Comparison of ENCODE assay signal across 16 cellular contexts in the genomic region with DNA sequence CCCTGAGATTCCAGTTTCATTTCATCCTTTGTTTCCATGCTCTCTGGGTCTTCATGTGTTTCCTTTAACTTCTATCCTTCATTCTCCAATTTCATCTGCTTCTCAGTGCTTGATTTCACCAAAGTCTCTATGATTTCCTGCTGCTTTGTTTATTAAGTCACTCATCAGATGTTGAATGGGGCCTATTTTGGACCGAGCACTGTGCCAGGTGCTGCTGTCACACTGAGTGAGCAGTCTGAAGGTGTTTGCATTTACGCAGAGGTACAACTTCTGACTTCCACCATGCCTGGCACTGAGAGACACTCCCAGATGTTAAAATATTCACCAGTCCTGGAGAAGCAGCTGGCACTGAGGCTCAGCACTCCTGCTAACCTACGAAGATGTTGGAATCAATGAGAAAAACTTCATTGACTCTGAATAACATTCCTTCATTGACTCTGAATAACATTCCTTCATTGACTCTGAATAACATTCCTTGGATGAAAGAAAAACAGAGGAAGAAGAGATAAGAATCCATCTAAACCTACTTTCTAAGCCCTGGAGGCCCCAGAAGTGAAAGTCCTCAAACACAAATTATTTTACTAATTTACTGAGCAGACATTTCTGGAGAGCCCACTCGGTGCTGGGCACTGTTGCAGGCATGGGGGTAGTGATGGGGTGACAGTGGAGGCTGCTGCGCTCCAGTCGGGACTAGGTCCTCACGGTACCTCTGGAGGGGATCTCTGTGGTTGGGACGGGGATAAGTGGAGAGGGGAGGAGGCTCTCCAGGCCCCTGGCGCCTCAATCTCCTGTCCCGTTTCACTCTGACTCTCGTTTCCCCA.
DNase-seq lines count a peak whose midpoint lies in the region; ATAC-seq and TF ChIP-seq lines count a peak whose summit lies in the region.
"Had no signal": no experiment of that assay in that cellular context is flagged by ENCODE, and none has a peak within 500 bp of the region (broad histone marks: within the 10 kb centered on the region; RNA-seq: fewer than 3 reads in every experiment).

No MANE protein-coding gene starts in this region.

- no peak overlapping the region for H2BK120ac ChIP-seq in neuronal stem cell (ENCODE audit: low read depth, low read length)

- H3K79me2 ChIP-seq in mammary epithelial cell (ENCODE audit: insufficient read depth, low read length) = no peaks in the 10 kb centered on the region

- no peak overlapping the region for H2AK5ac ChIP-seq in neuronal stem cell (ENCODE audit: low read depth, low read length)

- intact Hi-C loops in mammary epithelial cell (cut with micrococcal nuclease) = no loop called here
- intact Hi-C loops in activated CD4-positive, alpha-beta T cell treated with anti-CD3 and anti-CD28 coated beads for 36 hours (cut with DNase I, micrococcal nuclease) = no loop called here

- H3K9me3 ChIP-seq in iPS-18a (ENCODE audit: control insufficient read depth, low read depth, low read length) (no peaks in the 10 kb centered on the region), neuronal stem cell (replicated peaks in 1 of 2; ENCODE audit: control insufficient read depth in 2 of 2, insufficient read depth in 1 of 2, low read depth in 1 of 2, low read length in 2 of 2) (no peaks in the 10 kb centered on the region), mammary epithelial cell (replicated peaks; ENCODE audit: insufficient read depth, low read length) (peaks cover 19% of the 10 kb centered on the region)
- H3K9me3 ChIP-seq: Caco-2 had no signal

- no peak overlapping the region for H2BK5ac ChIP-seq in neuronal stem cell (ENCODE audit: low read length)

- TF ChIP-seq CTCF in mammary epithelial cell (conservative IDR thresholded peaks at IDR 0.05 in 1 of 2, IDR thresholded peaks at IDR 0.05 in 1 of 2; ENCODE audit: extremely low read depth in 1 of 2, insufficient read depth in 1 of 2, low read depth in 1 of 2, low read length in 2 of 2) = no peak

- H2BK15ac ChIP-seq in neuronal stem cell (ENCODE audit: low read length) = no peak overlapping the region

- H3K9me3 Mint-ChIP-seq in activated CD4-positive, alpha-beta T cell treated with anti-CD3 and anti-CD28 coated beads for 36 hours (ENCODE audit: low read depth) = peaks cover 3% of the 10 kb centered on the region
- H3K9me3 Mint-ChIP-seq: CD14-positive monocyte had no signal

- H4K20me1 ChIP-seq in mammary epithelial cell (ENCODE audit: insufficient read depth, low read length) = no peaks in the 10 kb centered on the region

- H4K8ac ChIP-seq in neuronal stem cell (ENCODE audit: low read depth, low read length) = no peak overlapping the region

- H3K4ac ChIP-seq in neuronal stem cell (ENCODE audit: low read length) = no peak overlapping the region

- dilution Hi-C loops in mammary epithelial cell (cut with HindIII; ENCODE audit: low sequenced_read_pairs) = no loop called here

- no peaks in the 10 kb centered on the region for H3K36me3 ChIP-seq in H7 (replicated peaks; ENCODE audit: control insufficient read depth, insufficient read depth, low read length)
- H3K36me3 ChIP-seq in iPS-18a (ENCODE audit: control insufficient read depth, low read depth, low read length) = no peaks in the 10 kb centered on the region
- no peaks in the 10 kb centered on the region for H3K36me3 ChIP-seq in neuronal stem cell (replicated peaks in 1 of 2; ENCODE audit: control insufficient read depth in 2 of 2, insufficient read depth in 2 of 2, low read length in 2 of 2)
- no peaks in the 10 kb centered on the region for H3K36me3 ChIP-seq in mammary epithelial cell (ENCODE audit: insufficient read depth, low read length)

- H3K4me2 ChIP-seq in neuronal stem cell (ENCODE audit: insufficient read depth, low read length, poor library complexity, severe bottlenecking) (peak overlapping the region; percentile 11), mammary epithelial cell (ENCODE audit: insufficient read depth, low read depth, low read length) (no peak overlapping the region)

- H3K27me3 ChIP-seq in H7 (ENCODE audit: control insufficient read depth, insufficient read depth, low read length) (no peaks in the 10 kb centered on the region), iPS-18a (ENCODE audit: control insufficient read depth, insufficient read depth, low read length) (no peaks in the 10 kb centered on the region), neuronal stem cell (ENCODE audit: control insufficient read depth in 3 of 3, insufficient read depth in 3 of 3, low read depth in 1 of 3, low read length in 3 of 3) (no peaks in the 10 kb centered on the region), mammary epithelial cell (ENCODE audit: insufficient read depth, low read length) (no peaks in the 10 kb centered on the region)

- CTCF ChIA-PET in mammary epithelial cell (lab: Charles Lee; ENCODE audit: low non-redundant PET) = no interaction called here
- CTCF ChIA-PET in activated CD4-positive, alpha-beta T cell treated with anti-CD3 and anti-CD28 coated beads for 36 hours (lab: Charles Lee) = no interaction called here

- no peak overlapping the region for H3K27ac Mint-ChIP-seq in activated CD4-positive, alpha-beta T cell treated with anti-CD3 and anti-CD28 coated beads for 36 hours

- no peaks in the 10 kb centered on the region for H3K79me1 ChIP-seq in neuronal stem cell (ENCODE audit: low read depth, low read length)

- H3K4me3 ChIP-seq in H7 (ENCODE audit: insufficient read depth, low read depth, low read length) (no peak overlapping the region), iPS-18a (ENCODE audit: low read length) (peak overlapping the region; percentile 39), neuronal stem cell (ENCODE audit: low read length in 2 of 2) (no peak overlapping the region), mammary epithelial cell (replicated peaks in 1 of 3; ENCODE audit: insufficient read depth in 1 of 3, low read depth in 2 of 3, low read length in 3 of 3) (no peak overlapping the region)
- H3K4me3 ChIP-seq: GM12878 had no signal

- BruUV-seq in mammary epithelial cell (replicated peaks; lab: Mats Ljungman, UMichigan) = no TSS peak

- H2AFZ ChIP-seq in neuronal stem cell (ENCODE audit: low read length) = no peak overlapping the region
- no peak overlapping the region for H2AFZ ChIP-seq in mammary epithelial cell (ENCODE audit: low read depth, low read length)

- H3K4me1 Mint-ChIP-seq in activated CD4-positive, alpha-beta T cell treated with anti-CD3 and anti-CD28 coated beads for 36 hours = no peaks in the 10 kb centered on the region
- H3K4me1 Mint-ChIP-seq: CD14-positive monocyte had no signal

- H3K4me1 ChIP-seq in iPS-18a (ENCODE audit: control insufficient read depth, low read depth, low read length) = peaks cover 39% of the 10 kb centered on the region
- H3K4me1 ChIP-seq in neuronal stem cell (ENCODE audit: control insufficient read depth in 2 of 2, insufficient read depth in 1 of 2, low read depth in 1 of 2, low read length in 2 of 2) = peaks cover 3 to 19% of the 10 kb centered on the region in 2 donors
- H3K4me1 ChIP-seq in mammary epithelial cell (ENCODE audit: insufficient read depth, low read length) = no peaks in the 10 kb centered on the region

- H3K4me3 Mint-ChIP-seq in activated CD4-positive, alpha-beta T cell treated with anti-CD3 and anti-CD28 coated beads for 36 hours = no peak overlapping the region
- H3K4me3 Mint-ChIP-seq: CD14-positive monocyte had no signal

- WGBS in neuronal stem cell (ENCODE audit: extremely low coverage in 2 of 2, insufficient read length in 2 of 2, insufficient replicate concordance in 1 of 2), 2 donors = no CpG with 5 or more reads among the region's 11 CpGs
- WGBS in mammary epithelial cell (ENCODE audit: low coverage, missing lambda C conversion rate) = 57% methylated on average over 11 of the region's 11 CpGs

- H3K14ac ChIP-seq in neuronal stem cell (ENCODE audit: low read length) = peak overlapping the region; percentile 38

- H3K27ac ChIP-seq in iPS-18a (ENCODE audit: low read length) (peak overlapping the region; percentile 96), neuronal stem cell (replicated peaks; ENCODE audit: low read length) (peak overlapping the region; percentile 44), mammary epithelial cell (ENCODE audit: insufficient read depth, low read depth, low read length) (no peak overlapping the region)

- H3K18ac ChIP-seq in neuronal stem cell (ENCODE audit: low read length) = peak overlapping the region; percentile 95

- no peak overlapping the region for H4K91ac ChIP-seq in neuronal stem cell (ENCODE audit: low read depth, low read length, poor library complexity)

- DNase-seq in H7 = peak; percentile 77
- DNase-seq in astrocyte of the hippocampus (ENCODE audit: low read depth, low spot score) = peak; percentile 32
- no peak for DNase-seq in neuronal stem cell (ENCODE audit: low spot score)
- no peak for DNase-seq in mammary epithelial cell
- no peak for DNase-seq in activated CD4-positive, alpha-beta T cell treated with anti-CD3 and anti-CD28 coated beads for 36 hours
- no peak for DNase-seq in retina
- DNase-seq: Caco-2, DMS53, MM.1S, NCI-H1105 treated with DMSO at 0.1 percent for 48 hours, NCI-H187, SHP77 had no signal

- H3K27me3 Mint-ChIP-seq in activated CD4-positive, alpha-beta T cell treated with anti-CD3 and anti-CD28 coated beads for 36 hours = no peaks in the 10 kb centered on the region

- H3K9ac ChIP-seq in iPS-18a (ENCODE audit: low read length) = peak overlapping the region; percentile 51
- H3K9ac ChIP-seq in neuronal stem cell (ENCODE audit: low read depth, low read length, poor library complexity) = peak overlapping the region; percentile 18
- no peak overlapping the region for H3K9ac ChIP-seq in mammary epithelial cell (ENCODE audit: insufficient read depth, low read length)

- no peak for ATAC-seq in GM21360 (IDR thresholded peaks at IDR 0.05; ENCODE audit: unreplicated experiment)
- no peak for ATAC-seq in activated CD4-positive, alpha-beta T cell treated with anti-CD3 and anti-CD28 coated beads for 36 hours
- ATAC-seq: GM12878 had no signal

- peak overlapping the region; percentile 10 for H2BK12ac ChIP-seq in neuronal stem cell (ENCODE audit: low read length)

- POLR2A ChIA-PET in activated CD4-positive, alpha-beta T cell treated with anti-CD3 and anti-CD28 coated beads for 36 hours (lab: Charles Lee) = no interaction called here

- H3K36me3 Mint-ChIP-seq in activated CD4-positive, alpha-beta T cell treated with anti-CD3 and anti-CD28 coated beads for 36 hours (ENCODE audit: low read depth) = no peaks in the 10 kb centered on the region
- H3K36me3 Mint-ChIP-seq: CD14-positive monocyte had no signal

- in situ Hi-C loops in mammary epithelial cell (cut with MboI; ENCODE audit: low sequenced_read_pairs in 2 of 2) = no loop called here

- H3K23ac ChIP-seq in neuronal stem cell (ENCODE audit: low read depth, low read length, poor library complexity) = no peak overlapping the region

Comparison
In these comparisons a context has a peak if more than half of its experiments do, and no peak if none do; other contexts are left out.
1. DNase-seq: peak in H7 (single experiment) and astrocyte of the hippocampus (single experiment); none in neuronal stem cell (single experiment), mammary epithelial cell (single experiment), activated CD4-positive, alpha-beta T cell treated with anti-CD3 and anti-CD28 coated beads for 36 hours (single experiment) and retina (single experiment).